ENCODE assay signal across 15 cellular contexts in genomic region chr11:119460582-119460981, GRCh38. TPM values are rescaled to one million over a fixed set of nuclear protein-coding genes. Genes with fewer than 3 reads are reported as not detected.
DNase-seq lines count a peak whose midpoint lies in the region; ATAC-seq and TF ChIP-seq lines count a peak whose summit lies in the region.
"Had no signal": no experiment of that assay in that cellular context is flagged by ENCODE, and none has a peak within 500 bp of the region (broad histone marks: within the 10 kb centered on the region; RNA-seq: fewer than 3 reads in every experiment).

No MANE protein-coding gene starts in this region.

- H4K20me1 ChIP-seq in GM23338 (replicated peaks; ENCODE audit: insufficient read depth): no peaks in the 10 kb centered on the region

- H3K4me2 ChIP-seq in GM23338: no peak overlapping the region; the same call in 1 of the 2 replicates

- no peaks in the 10 kb centered on the region for H3K36me3 Mint-ChIP-seq in GM23338 (ENCODE audit: low read depth)
- H3K36me3 Mint-ChIP-seq: natural killer cell, type B pancreatic cell had no signal

- H3K4me1 ChIP-seq in GM23338 (ENCODE audit: insufficient read depth): peaks cover 31% of the 10 kb centered on the region
- H3K4me1 ChIP-seq in subcutaneous abdominal adipose tissue (ENCODE audit: control insufficient read depth in 5 of 5, insufficient read depth in 5 of 5, low read length in 5 of 5): peaks cover 0 to 19% (median 3%) of the 10 kb centered on the region in 5 donors
- no peaks in the 10 kb centered on the region for H3K4me1 ChIP-seq in prostate gland (replicated peaks)

- no peak for DNase-seq in GM23338 (ENCODE audit: low spot score)
- DNase-seq in glomerular visceral epithelial cell (ENCODE audit: extremely low spot score): peak; percentile 23
- DNase-seq in kidney glomerular epithelial cell (lab: John Stamatoyannopoulos, UW): no peak
- DNase-seq in cerebellar cortex (ENCODE audit: low spot score): no peak
- DNase-seq in T1000 (lab: John Stamatoyannopoulos, UW): no peak
- no peak for DNase-seq in prostate gland (ENCODE audit: low spot score)
- DNase-seq: activated naive CD4-positive, alpha-beta T cell treated with anti-CD3 and anti-CD28 coated beads for 36 hours; cortex of kidney; DMS53; gastrocnemius medialis; natural killer cell; NCI-H1436 had no signal

- H3K9me3 ChIP-seq in subcutaneous abdominal adipose tissue (ENCODE audit: control insufficient read depth in 5 of 5, low read length in 5 of 5) (no peaks in the 10 kb centered on the region), prostate gland (no peaks in the 10 kb centered on the region)
- H3K9me3 ChIP-seq: gastrocnemius medialis had no signal

- H3K4me3 Mint-ChIP-seq in GM23338: no peak overlapping the region
- H3K4me3 Mint-ChIP-seq: activated naive CD4-positive, alpha-beta T cell treated with anti-CD3 and anti-CD28 coated beads for 36 hours; natural killer cell; type B pancreatic cell had no signal

- peak overlapping the region; percentile 82 for H2AFZ ChIP-seq in GM23338

- intact Hi-C loops in prostate gland (cut with DNase I): no loop called here

- TF ChIP-seq POLR2A in prostate gland (IDR thresholded peaks at IDR 0.05): no peak

- H3K9ac ChIP-seq in subcutaneous abdominal adipose tissue (ENCODE audit: low read length in 5 of 5): no peak overlapping the region

- H3K27me3 Mint-ChIP-seq in GM23338 (ENCODE audit: insufficient read depth, low read depth, poor library complexity): peaks cover 13% of the 10 kb centered on the region

- H3K36me3 ChIP-seq in GM23338 (ENCODE audit: insufficient read depth) (no peaks in the 10 kb centered on the region), subcutaneous abdominal adipose tissue (ENCODE audit: control insufficient read depth in 5 of 5, insufficient read depth in 5 of 5, low read length in 5 of 5) (no peaks in the 10 kb centered on the region), prostate gland (no peaks in the 10 kb centered on the region)
- H3K36me3 ChIP-seq: gastrocnemius medialis had no signal

- no peak for TF ChIP-seq CTCF in GM23338 (conservative IDR thresholded peaks at IDR 0.05; ENCODE audit: low read depth in 2 of 2)
- TF ChIP-seq CTCF in prostate gland (IDR thresholded peaks at IDR 0.05): no peak

- H3K4me3 ChIP-seq in GM23338 (no peak overlapping the region), subcutaneous abdominal adipose tissue (ENCODE audit: low read depth in 1 of 5, low read length in 5 of 5) (no peak overlapping the region), prostate gland (no peak overlapping the region)
- H3K4me3 ChIP-seq: gastrocnemius medialis had no signal

- no peaks in the 10 kb centered on the region for H3K27me3 ChIP-seq in GM23338 (ENCODE audit: insufficient read depth)
- H3K27me3 ChIP-seq in subcutaneous abdominal adipose tissue (ENCODE audit: control insufficient read depth in 5 of 5, insufficient read depth in 4 of 5, low read length in 5 of 5): peaks cover 0 to 3% (median 0%) of the 10 kb centered on the region in 5 donors
- no peaks in the 10 kb centered on the region for H3K27me3 ChIP-seq in prostate gland (replicated peaks; ENCODE audit: insufficient read depth)

- H3K27ac ChIP-seq in GM23338 (ENCODE audit: low read depth): no peak overlapping the region
- H3K27ac ChIP-seq in subcutaneous abdominal adipose tissue (ENCODE audit: low read depth, low read length): peak overlapping the region; percentile 34
- H3K27ac ChIP-seq in prostate gland: no peak overlapping the region

- H3K9me3 Mint-ChIP-seq in GM23338: no peaks in the 10 kb centered on the region
- H3K9me3 Mint-ChIP-seq: type B pancreatic cell had no signal

- 0 out of 2 replicates have a peak, but pooled peaks cover 3% of the 10 kb centered on the region for H3F3A ChIP-seq in GM23338 (replicated peaks; ENCODE audit: low read depth)

- no peak overlapping the region for H3K27ac Mint-ChIP-seq in GM23338
- H3K27ac Mint-ChIP-seq: activated naive CD4-positive, alpha-beta T cell treated with anti-CD3 and anti-CD28 coated beads for 36 hours; natural killer cell; type B pancreatic cell had no signal

- H3K9me2 ChIP-seq in GM23338 (ENCODE audit: insufficient read depth): no peaks in the 10 kb centered on the region

- 52% methylated on average over 4 of the region's 4 CpGs for WGBS in prostate gland

- peaks cover 30% of the 10 kb centered on the region for H3K4me1 Mint-ChIP-seq in GM23338

- H3K79me2 ChIP-seq in GM23338 (replicated peaks; ENCODE audit: insufficient read depth): no peaks in the 10 kb centered on the region

- ATAC-seq in GM23338 (no peak), SK-N-SH treated with all-trans-retinoic acid at 6 μM for 48 hours (peak; percentile 89)
- ATAC-seq: gastrocnemius medialis had no signal

TF ChIP-seq in GM23338, 12 proteins besides CTCF, POLR2A, EP300 and RAD21 (continues in another document):
- TF ChIP-seq POLR2AphosphoS5 (IDR thresholded peaks at IDR 0.05; ENCODE audit: low read depth) (no peak), STAT1 (IDR thresholded peaks at IDR 0.05; ENCODE audit: unreplicated experiment) (no peak)
- TF ChIP-seq, protein P1, sequence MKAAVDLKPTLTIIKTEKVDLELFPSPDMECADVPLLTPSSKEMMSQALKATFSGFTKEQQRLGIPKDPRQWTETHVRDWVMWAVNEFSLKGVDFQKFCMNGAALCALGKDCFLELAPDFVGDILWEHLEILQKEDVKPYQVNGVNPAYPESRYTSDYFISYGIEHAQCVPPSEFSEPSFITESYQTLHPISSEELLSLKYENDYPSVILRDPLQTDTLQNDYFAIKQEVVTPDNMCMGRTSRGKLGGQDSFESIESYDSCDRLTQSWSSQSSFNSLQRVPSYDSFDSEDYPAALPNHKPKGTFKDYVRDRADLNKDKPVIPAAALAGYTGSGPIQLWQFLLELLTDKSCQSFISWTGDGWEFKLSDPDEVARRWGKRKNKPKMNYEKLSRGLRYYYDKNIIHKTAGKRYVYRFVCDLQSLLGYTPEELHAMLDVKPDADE (IDR thresholded peaks at IDR 0.05): no peak

TF ChIP-seq in SK-N-SH treated with all-trans-retinoic acid at 6 μM for 48 hours, 23 proteins besides CTCF, POLR2A, EP300 and RAD21 (continues in another document):
- TF ChIP-seq ZNF8 (CRISPR knock-in tag; IDR thresholded peaks at IDR 0.05): no peak
- no peak for TF ChIP-seq SNAI2 (CRISPR knock-in tag; IDR thresholded peaks at IDR 0.05)
- TF ChIP-seq ZFP30 (CRISPR knock-in tag; IDR thresholded peaks at IDR 0.05): no peak
- TF ChIP-seq CSDC2 (CRISPR knock-in tag; IDR thresholded peaks at IDR 0.05): no peak
- TF ChIP-seq, protein P2, sequence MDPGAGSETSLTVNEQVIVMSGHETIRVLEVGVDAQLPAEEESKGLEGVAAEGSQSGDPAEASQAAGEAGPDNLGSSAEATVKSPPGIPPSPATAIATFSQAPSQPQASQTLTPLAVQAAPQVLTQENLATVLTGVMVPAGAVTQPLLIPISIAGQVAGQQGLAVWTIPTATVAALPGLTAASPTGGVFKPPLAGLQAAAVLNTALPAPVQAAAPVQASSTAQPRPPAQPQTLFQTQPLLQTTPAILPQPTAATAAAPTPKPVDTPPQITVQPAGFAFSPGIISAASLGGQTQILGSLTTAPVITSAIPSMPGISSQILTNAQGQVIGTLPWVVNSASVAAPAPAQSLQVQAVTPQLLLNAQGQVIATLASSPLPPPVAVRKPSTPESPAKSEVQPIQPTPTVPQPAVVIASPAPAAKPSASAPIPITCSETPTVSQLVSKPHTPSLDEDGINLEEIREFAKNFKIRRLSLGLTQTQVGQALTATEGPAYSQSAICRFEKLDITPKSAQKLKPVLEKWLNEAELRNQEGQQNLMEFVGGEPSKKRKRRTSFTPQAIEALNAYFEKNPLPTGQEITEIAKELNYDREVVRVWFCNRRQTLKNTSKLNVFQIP (CRISPR knock-in tag; IDR thresholded peaks at IDR 0.05; ENCODE audit: borderline replicate concordance, low read depth): no peak
- no peak for TF ChIP-seq PATZ1 (CRISPR knock-in tag; IDR thresholded peaks at IDR 0.05; ENCODE audit: borderline replicate concordance)
- no peak for TF ChIP-seq TOX (CRISPR knock-in tag; IDR thresholded peaks at IDR 0.05; ENCODE audit: borderline replicate concordance)
- no peak for TF ChIP-seq BACH2 (CRISPR knock-in tag; IDR thresholded peaks at IDR 0.05; ENCODE audit: borderline replicate concordance)
- no peak for TF ChIP-seq ZNF565 (CRISPR knock-in tag; conservative IDR thresholded peaks at IDR 0.05; ENCODE audit: low read depth)
- no peak for TF ChIP-seq TCF4 (CRISPR knock-in tag; IDR thresholded peaks at IDR 0.05; ENCODE audit: borderline replicate concordance)
- no peak for TF ChIP-seq ZC3H10 (CRISPR knock-in tag; IDR thresholded peaks at IDR 0.05)
- no peak for TF ChIP-seq CSRNP3 (CRISPR knock-in tag; IDR thresholded peaks at IDR 0.05)
- TF ChIP-seq PPARA (CRISPR knock-in tag; IDR thresholded peaks at IDR 0.05; ENCODE audit: borderline replicate concordance): no peak

RNA-seq across cellular contexts. Expression of gene THY1, which starts 37.6 kb away (rescaled TPM):
- total RNA-seq in GM23338 (2014; rRNA removed; shearing (Covaris generic)): 515 and 597 TPM in 2 replicates
- 461 and 490 TPM in 2 replicates for polyA plus RNA-seq in GM23338 (2016; fragmentation: Nextera tagmentation; extraction: Ambion mirVana)
- total RNA-seq in prostate gland: 10 to 100 TPM in 1 of 2 donors, 1 to 10 TPM in 1; 3.3 to 39.7 TPM
- total RNA-seq: natural killer cell had no signal

Comparison
In these comparisons a context has a peak if more than half of its experiments do, and no peak if none do; other contexts are left out.
1. RNA of gene THY1, which starts 37.6 kb away (total RNA-seq): 515 to 597 TPM in GM23338; 3.3 to 39.7 TPM in prostate gland; every median in the first group is over 10 times any median in the second.